In the genomic region with DNA sequence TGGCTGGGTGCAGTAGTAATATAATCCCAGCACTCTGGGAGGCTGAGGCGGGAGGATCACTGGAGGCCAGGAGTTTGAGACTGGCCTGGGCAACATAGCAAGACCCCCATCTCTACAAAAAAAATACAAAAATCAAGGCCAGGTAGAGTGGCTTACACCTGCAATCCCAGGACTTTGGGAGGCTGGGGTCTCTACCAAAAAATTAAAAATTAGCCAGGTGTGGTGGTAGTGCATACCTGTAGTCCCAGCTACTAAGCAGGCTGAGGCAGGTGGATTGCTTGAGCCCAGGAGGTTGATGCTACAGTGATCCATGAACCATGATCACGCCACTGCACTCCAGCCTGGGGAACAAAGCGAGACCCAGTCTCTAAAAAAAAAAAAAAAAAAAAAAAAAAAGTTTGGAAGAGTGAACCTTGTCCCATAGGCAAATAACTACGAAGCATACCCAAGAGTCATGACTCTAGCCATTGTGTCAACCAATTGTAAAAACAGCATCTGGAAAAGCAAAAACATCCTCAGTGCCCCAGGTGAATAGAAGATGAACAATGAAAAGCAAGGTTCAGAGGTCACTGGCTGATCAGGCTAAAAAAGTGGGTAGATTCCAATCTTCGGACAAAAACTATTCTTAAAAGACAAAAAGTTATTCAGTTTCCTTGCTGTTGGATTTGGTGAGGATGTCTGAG, we compare ENCODE assay signal across 1 cellular context.
A peak's percentile ranks its signal among the peaks of the same experiment; 100 is the strongest.
TF ChIP-seq lines count a peak whose summit lies in the region.

No MANE protein-coding gene starts in this region.

TF ChIP-seq in HepG2, 621 proteins besides CTCF, POLR2A, EP300 and RAD21 (continued from another document and continues in another):
- TF ChIP-seq, protein P1, sequence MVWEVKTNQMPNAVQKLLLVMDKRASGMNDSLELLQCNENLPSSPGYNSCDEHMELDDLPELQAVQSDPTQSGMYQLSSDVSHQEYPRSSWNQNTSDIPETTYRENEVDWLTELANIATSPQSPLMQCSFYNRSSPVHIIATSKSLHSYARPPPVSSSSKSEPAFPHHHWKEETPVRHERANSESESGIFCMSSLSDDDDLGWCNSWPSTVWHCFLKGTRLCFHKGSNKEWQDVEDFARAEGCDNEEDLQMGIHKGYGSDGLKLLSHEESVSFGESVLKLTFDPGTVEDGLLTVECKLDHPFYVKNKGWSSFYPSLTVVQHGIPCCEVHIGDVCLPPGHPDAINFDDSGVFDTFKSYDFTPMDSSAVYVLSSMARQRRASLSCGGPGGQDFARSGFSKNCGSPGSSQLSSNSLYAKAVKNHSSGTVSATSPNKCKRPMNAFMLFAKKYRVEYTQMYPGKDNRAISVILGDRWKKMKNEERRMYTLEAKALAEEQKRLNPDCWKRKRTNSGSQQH (CRISPR knock-in tag; IDR thresholded peaks at IDR 0.05; ENCODE audit: low read depth) = no peak
- TF ChIP-seq FOXK1 (CRISPR knock-in tag; IDR thresholded peaks at IDR 0.05; ENCODE audit: borderline replicate concordance, low read depth) (no peak; the same call in 1 of the 2 replicates), EHMT2 (IDR thresholded peaks at IDR 0.05; ENCODE audit: borderline replicate concordance, low read depth, low read length) (peak; percentile 42; the same call in 1 of the 2 replicates), KDM5B (CRISPR knock-in tag; IDR thresholded peaks at IDR 0.05; ENCODE audit: borderline replicate concordance) (peak; percentile 25; the same call in 1 of the 2 replicates), ZNF256 (CRISPR knock-in tag; conservative IDR thresholded peaks at IDR 0.05) (no peak), PHF8 (CRISPR knock-in tag; IDR thresholded peaks at IDR 0.05) (no peak), RARA (CRISPR knock-in tag; IDR thresholded peaks at IDR 0.05) (peak; percentile 82), ZNF616 (CRISPR knock-in tag; IDR thresholded peaks at IDR 0.05; ENCODE audit: low read depth) (no peak), TARDBP (CRISPR knock-in tag; IDR thresholded peaks at IDR 0.05) (peak; percentile 43; the same call in 1 of the 2 replicates), ZNF790 (CRISPR knock-in tag; IDR thresholded peaks at IDR 0.05; ENCODE audit: borderline replicate concordance) (no peak), ZNF883 (CRISPR knock-in tag; IDR thresholded peaks at IDR 0.05; ENCODE audit: not compliant biosample characterization) (no peak), ZNF879 (CRISPR knock-in tag; IDR thresholded peaks at IDR 0.05) (no peak), ZFAT (CRISPR knock-in tag; conservative IDR thresholded peaks at IDR 0.05) (no peak), ZSCAN30 (CRISPR knock-in tag; IDR thresholded peaks at IDR 0.05) (no peak), CBX1 (IDR thresholded peaks at IDR 0.05; ENCODE audit: low read depth) (no peak), SALL2 (CRISPR knock-in tag; IDR thresholded peaks at IDR 0.05) (0 out of 2 replicates have a peak, but pooled peaks have one; percentile 43), THYN1 (CRISPR knock-in tag; IDR thresholded peaks at IDR 0.05; ENCODE audit: borderline replicate concordance, low read depth) (no peak), ZMAT3 (CRISPR knock-in tag; conservative IDR thresholded peaks at IDR 0.05) (no peak), SNAI1 (CRISPR knock-in tag; IDR thresholded peaks at IDR 0.05; ENCODE audit: borderline replicate concordance) (0 out of 2 replicates have a peak, but pooled peaks have one; percentile 40), KLF9 (CRISPR knock-in tag; IDR thresholded peaks at IDR 0.05; ENCODE audit: low read depth) (no peak), FOXK2 (IDR thresholded peaks at IDR 0.05) (0 out of 2 replicates have a peak, but pooled peaks have one; percentile 17), HHEX (CRISPR knock-in tag; IDR thresholded peaks at IDR 0.05) (no peak; the same call in 1 of the 2 replicates), KMT2B (CRISPR knock-in tag; IDR thresholded peaks at IDR 0.05) (no peak), ZNF83 (CRISPR knock-in tag; IDR thresholded peaks at IDR 0.05; ENCODE audit: borderline replicate concordance) (no peak), ZNF564 (CRISPR knock-in tag; IDR thresholded peaks at IDR 0.05) (no peak), NFE2 (CRISPR knock-in tag; IDR thresholded peaks at IDR 0.05) (no peak), MTA1 (CRISPR knock-in tag; IDR thresholded peaks at IDR 0.05; ENCODE audit: borderline replicate concordance) (no peak), HNF4G (IDR thresholded peaks at IDR 0.05; ENCODE audit: borderline replicate concordance, low read depth, low read length) (peak; percentile 87), HNF4G (CRISPR knock-in tag; IDR thresholded peaks at IDR 0.05; ENCODE audit: borderline replicate concordance, low read depth) (peak; percentile 59; the same call in 1 of the 2 replicates)
- TF ChIP-seq, protein P2, sequence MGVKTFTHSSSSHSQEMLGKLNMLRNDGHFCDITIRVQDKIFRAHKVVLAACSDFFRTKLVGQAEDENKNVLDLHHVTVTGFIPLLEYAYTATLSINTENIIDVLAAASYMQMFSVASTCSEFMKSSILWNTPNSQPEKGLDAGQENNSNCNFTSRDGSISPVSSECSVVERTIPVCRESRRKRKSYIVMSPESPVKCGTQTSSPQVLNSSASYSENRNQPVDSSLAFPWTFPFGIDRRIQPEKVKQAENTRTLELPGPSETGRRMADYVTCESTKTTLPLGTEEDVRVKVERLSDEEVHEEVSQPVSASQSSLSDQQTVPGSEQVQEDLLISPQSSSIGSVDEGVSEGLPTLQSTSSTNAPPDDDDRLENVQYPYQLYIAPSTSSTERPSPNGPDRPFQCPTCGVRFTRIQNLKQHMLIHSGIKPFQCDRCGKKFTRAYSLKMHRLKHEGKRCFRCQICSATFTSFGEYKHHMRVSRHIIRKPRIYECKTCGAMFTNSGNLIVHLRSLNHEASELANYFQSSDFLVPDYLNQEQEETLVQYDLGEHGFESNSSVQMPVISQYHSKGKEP (CRISPR knock-in tag; IDR thresholded peaks at IDR 0.05) = no peak
- TF ChIP-seq, protein P3, sequence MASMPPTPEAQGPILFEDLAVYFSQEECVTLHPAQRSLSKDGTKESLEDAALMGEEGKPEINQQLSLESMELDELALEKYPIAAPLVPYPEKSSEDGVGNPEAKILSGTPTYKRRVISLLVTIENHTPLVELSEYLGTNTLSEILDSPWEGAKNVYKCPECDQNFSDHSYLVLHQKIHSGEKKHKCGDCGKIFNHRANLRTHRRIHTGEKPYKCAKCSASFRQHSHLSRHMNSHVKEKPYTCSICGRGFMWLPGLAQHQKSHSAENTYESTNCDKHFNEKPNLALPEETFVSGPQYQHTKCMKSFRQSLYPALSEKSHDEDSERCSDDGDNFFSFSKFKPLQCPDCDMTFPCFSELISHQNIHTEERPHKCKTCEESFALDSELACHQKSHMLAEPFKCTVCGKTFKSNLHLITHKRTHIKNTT (CRISPR knock-in tag; IDR thresholded peaks at IDR 0.05) = no peak
- TF ChIP-seq, protein P4, sequence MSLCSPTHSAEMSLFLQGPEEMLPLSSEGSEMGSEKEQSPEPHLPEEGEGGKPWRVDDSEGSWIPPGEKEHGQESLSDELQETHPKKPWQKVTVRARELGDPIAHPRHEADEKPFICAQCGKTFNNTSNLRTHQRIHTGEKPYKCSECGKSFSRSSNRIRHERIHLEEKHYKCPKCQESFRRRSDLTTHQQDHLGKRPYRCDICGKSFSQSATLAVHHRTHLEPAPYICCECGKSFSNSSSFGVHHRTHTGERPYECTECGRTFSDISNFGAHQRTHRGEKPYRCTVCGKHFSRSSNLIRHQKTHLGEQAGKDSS (CRISPR knock-in tag; IDR thresholded peaks at IDR 0.05; ENCODE audit: borderline replicate concordance, low read depth) = no peak
- TF ChIP-seq, protein P5, sequence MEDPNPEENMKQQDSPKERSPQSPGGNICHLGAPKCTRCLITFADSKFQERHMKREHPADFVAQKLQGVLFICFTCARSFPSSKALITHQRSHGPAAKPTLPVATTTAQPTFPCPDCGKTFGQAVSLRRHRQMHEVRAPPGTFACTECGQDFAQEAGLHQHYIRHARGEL (CRISPR knock-in tag; IDR thresholded peaks at IDR 0.05) = no peak
- TF ChIP-seq, protein P6, sequence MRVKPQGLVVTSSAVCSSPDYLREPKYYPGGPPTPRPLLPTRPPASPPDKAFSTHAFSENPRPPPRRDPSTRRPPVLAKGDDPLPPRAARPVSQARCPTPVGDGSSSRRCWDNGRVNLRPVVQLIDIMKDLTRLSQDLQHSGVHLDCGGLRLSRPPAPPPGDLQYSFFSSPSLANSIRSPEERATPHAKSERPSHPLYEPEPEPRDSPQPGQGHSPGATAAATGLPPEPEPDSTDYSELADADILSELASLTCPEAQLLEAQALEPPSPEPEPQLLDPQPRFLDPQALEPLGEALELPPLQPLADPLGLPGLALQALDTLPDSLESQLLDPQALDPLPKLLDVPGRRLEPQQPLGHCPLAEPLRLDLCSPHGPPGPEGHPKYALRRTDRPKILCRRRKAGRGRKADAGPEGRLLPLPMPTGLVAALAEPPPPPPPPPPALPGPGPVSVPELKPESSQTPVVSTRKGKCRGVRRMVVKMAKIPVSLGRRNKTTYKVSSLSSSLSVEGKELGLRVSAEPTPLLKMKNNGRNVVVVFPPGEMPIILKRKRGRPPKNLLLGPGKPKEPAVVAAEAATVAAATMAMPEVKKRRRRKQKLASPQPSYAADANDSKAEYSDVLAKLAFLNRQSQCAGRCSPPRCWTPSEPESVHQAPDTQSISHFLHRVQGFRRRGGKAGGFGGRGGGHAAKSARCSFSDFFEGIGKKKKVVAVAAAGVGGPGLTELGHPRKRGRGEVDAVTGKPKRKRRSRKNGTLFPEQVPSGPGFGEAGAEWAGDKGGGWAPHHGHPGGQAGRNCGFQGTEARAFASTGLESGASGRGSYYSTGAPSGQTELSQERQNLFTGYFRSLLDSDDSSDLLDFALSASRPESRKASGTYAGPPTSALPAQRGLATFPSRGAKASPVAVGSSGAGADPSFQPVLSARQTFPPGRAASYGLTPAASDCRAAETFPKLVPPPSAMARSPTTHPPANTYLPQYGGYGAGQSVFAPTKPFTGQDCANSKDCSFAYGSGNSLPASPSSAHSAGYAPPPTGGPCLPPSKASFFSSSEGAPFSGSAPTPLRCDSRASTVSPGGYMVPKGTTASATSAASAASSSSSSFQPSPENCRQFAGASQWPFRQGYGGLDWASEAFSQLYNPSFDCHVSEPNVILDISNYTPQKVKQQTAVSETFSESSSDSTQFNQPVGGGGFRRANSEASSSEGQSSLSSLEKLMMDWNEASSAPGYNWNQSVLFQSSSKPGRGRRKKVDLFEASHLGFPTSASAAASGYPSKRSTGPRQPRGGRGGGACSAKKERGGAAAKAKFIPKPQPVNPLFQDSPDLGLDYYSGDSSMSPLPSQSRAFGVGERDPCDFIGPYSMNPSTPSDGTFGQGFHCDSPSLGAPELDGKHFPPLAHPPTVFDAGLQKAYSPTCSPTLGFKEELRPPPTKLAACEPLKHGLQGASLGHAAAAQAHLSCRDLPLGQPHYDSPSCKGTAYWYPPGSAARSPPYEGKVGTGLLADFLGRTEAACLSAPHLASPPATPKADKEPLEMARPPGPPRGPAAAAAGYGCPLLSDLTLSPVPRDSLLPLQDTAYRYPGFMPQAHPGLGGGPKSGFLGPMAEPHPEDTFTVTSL (CRISPR knock-in tag; IDR thresholded peaks at IDR 0.05; ENCODE audit: borderline replicate concordance) = no peak; the same call in 1 of the 2 replicates
- TF ChIP-seq, protein P7, sequence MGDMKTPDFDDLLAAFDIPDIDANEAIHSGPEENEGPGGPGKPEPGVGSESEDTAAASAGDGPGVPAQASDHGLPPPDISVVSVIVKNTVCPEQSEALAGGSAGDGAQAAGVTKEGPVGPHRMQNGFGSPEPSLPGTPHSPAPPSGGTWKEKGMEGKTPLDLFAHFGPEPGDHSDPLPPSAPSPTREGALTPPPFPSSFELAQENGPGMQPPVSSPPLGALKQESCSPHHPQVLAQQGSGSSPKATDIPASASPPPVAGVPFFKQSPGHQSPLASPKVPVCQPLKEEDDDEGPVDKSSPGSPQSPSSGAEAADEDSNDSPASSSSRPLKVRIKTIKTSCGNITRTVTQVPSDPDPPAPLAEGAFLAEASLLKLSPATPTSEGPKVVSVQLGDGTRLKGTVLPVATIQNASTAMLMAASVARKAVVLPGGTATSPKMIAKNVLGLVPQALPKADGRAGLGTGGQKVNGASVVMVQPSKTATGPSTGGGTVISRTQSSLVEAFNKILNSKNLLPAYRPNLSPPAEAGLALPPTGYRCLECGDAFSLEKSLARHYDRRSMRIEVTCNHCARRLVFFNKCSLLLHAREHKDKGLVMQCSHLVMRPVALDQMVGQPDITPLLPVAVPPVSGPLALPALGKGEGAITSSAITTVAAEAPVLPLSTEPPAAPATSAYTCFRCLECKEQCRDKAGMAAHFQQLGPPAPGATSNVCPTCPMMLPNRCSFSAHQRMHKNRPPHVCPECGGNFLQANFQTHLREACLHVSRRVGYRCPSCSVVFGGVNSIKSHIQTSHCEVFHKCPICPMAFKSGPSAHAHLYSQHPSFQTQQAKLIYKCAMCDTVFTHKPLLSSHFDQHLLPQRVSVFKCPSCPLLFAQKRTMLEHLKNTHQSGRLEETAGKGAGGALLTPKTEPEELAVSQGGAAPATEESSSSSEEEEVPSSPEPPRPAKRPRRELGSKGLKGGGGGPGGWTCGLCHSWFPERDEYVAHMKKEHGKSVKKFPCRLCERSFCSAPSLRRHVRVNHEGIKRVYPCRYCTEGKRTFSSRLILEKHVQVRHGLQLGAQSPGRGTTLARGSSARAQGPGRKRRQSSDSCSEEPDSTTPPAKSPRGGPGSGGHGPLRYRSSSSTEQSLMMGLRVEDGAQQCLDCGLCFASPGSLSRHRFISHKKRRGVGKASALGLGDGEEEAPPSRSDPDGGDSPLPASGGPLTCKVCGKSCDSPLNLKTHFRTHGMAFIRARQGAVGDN (CRISPR knock-in tag; IDR thresholded peaks at IDR 0.05) = no peak
- TF ChIP-seq, protein P8, sequence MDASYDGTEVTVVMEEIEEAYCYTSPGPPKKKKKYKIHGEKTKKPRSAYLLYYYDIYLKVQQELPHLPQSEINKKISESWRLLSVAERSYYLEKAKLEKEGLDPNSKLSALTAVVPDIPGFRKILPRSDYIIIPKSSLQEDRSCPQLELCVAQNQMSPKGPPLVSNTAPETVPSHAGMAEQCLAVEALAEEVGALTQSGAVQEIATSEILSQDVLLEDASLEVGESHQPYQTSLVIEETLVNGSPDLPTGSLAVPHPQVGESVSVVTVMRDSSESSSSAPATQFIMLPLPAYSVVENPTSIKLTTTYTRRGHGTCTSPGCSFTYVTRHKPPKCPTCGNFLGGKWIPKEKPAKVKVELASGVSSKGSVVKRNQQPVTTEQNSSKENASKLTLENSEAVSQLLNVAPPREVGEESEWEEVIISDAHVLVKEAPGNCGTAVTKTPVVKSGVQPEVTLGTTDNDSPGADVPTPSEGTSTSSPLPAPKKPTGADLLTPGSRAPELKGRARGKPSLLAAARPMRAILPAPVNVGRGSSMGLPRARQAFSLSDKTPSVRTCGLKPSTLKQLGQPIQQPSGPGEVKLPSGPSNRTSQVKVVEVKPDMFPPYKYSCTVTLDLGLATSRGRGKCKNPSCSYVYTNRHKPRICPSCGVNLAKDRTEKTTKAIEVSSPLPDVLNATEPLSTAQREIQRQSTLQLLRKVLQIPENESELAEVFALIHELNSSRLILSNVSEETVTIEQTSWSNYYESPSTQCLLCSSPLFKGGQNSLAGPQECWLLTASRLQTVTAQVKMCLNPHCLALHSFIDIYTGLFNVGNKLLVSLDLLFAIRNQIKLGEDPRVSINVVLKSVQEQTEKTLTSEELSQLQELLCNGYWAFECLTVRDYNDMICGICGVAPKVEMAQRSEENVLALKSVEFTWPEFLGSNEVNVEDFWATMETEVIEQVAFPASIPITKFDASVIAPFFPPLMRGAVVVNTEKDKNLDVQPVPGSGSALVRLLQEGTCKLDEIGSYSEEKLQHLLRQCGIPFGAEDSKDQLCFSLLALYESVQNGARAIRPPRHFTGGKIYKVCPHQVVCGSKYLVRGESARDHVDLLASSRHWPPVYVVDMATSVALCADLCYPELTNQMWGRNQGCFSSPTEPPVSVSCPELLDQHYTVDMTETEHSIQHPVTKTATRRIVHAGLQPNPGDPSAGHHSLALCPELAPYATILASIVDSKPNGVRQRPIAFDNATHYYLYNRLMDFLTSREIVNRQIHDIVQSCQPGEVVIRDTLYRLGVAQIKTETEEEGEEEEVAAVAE (CRISPR knock-in tag; IDR thresholded peaks at IDR 0.05; ENCODE audit: borderline replicate concordance) = no peak
